In genomic region chrX:11100281-11101035, GRCh38 we compare ENCODE assay signal across 8 cellular contexts.
A peak's percentile ranks its signal among the peaks of the same experiment; 100 is the strongest.
DNase-seq lines count a peak whose midpoint lies in the region; ATAC-seq and FAIRE-seq lines count a peak whose summit lies in the region.

No MANE protein-coding gene starts in this region.

- H3K36me3 Mint-ChIP-seq in stimulated activated effector memory CD8-positive, alpha-beta T cell treated with anti-CD3 and anti-CD28 coated beads, Interleukin-12 subunit alpha, Interleukin-12 subunit beta, amount 100 ng/mL, for 72 hours: no peaks in the 10 kb centered on the region

- H3K4me3 Mint-ChIP-seq in stimulated activated effector memory CD8-positive, alpha-beta T cell treated with anti-CD3 and anti-CD28 coated beads, Interleukin-12 subunit alpha, Interleukin-12 subunit beta, amount 100 ng/mL, for 72 hours: no peak overlapping the region

- H3K9me3 Mint-ChIP-seq in stimulated activated effector memory CD8-positive, alpha-beta T cell treated with anti-CD3 and anti-CD28 coated beads, Interleukin-12 subunit alpha, Interleukin-12 subunit beta, amount 100 ng/mL, for 72 hours: no peaks in the 10 kb centered on the region

- DNase-seq in NCI-H1092 treated with DMSO at 0.1 percent for 48 hours (lab: John Stamatoyannopoulos, UW): peak; percentile 34
- no peak for DNase-seq in NCI-H1092 (lab: John Stamatoyannopoulos, UW)
- peak; percentile 22 for DNase-seq in NCI-H345 treated with DMSO at 0.1 percent for 48 hours (lab: John Stamatoyannopoulos, UW; ENCODE audit: unreplicated experiment)
- DNase-seq in midbrain (lab: John Stamatoyannopoulos, UW): peak; percentile 42
- no peak for DNase-seq in GM19240 (ENCODE audit: insufficient read length, low spot score)
- DNase-seq in stimulated activated effector memory CD8-positive, alpha-beta T cell treated with anti-CD3 and anti-CD28 coated beads, Interleukin-12 subunit alpha, Interleukin-12 subunit beta, amount 100 ng/mL, for 72 hours (ENCODE audit: low spot score in 2 of 2): no peak

- peaks cover 5% of the 10 kb centered on the region for H3K4me1 Mint-ChIP-seq in stimulated activated effector memory CD8-positive, alpha-beta T cell treated with anti-CD3 and anti-CD28 coated beads, Interleukin-12 subunit alpha, Interleukin-12 subunit beta, amount 100 ng/mL, for 72 hours

- FAIRE-seq in colon (lab: Jason Lieb, UNC): peak; percentile 41

- H3K27ac Mint-ChIP-seq in stimulated activated effector memory CD8-positive, alpha-beta T cell treated with anti-CD3 and anti-CD28 coated beads, Interleukin-12 subunit alpha, Interleukin-12 subunit beta, amount 100 ng/mL, for 72 hours: no peak overlapping the region

- no peak for ATAC-seq in HG03159 (IDR thresholded peaks at IDR 0.05; ENCODE audit: unreplicated experiment)
- no peak for ATAC-seq in stimulated activated effector memory CD8-positive, alpha-beta T cell treated with anti-CD3 and anti-CD28 coated beads, Interleukin-12 subunit alpha, Interleukin-12 subunit beta, amount 100 ng/mL, for 72 hours

Comparison
In these comparisons a context has a peak if more than half of its experiments do, and no peak if none do; other contexts are left out.
1. DNase-seq: peak in NCI-H1092 treated with DMSO at 0.1 percent for 48 hours (single experiment), NCI-H345 treated with DMSO at 0.1 percent for 48 hours (single experiment) and midbrain (single experiment); none in NCI-H1092 (single experiment), GM19240 (single experiment) and stimulated activated effector memory CD8-positive, alpha-beta T cell treated with anti-CD3 and anti-CD28 coated beads, Interleukin-12 subunit alpha, Interleukin-12 subunit beta, amount 100 ng/mL, for 72 hours (0 of 2).